ENCODE assay signal across 1 cellular context in the genomic region with DNA sequence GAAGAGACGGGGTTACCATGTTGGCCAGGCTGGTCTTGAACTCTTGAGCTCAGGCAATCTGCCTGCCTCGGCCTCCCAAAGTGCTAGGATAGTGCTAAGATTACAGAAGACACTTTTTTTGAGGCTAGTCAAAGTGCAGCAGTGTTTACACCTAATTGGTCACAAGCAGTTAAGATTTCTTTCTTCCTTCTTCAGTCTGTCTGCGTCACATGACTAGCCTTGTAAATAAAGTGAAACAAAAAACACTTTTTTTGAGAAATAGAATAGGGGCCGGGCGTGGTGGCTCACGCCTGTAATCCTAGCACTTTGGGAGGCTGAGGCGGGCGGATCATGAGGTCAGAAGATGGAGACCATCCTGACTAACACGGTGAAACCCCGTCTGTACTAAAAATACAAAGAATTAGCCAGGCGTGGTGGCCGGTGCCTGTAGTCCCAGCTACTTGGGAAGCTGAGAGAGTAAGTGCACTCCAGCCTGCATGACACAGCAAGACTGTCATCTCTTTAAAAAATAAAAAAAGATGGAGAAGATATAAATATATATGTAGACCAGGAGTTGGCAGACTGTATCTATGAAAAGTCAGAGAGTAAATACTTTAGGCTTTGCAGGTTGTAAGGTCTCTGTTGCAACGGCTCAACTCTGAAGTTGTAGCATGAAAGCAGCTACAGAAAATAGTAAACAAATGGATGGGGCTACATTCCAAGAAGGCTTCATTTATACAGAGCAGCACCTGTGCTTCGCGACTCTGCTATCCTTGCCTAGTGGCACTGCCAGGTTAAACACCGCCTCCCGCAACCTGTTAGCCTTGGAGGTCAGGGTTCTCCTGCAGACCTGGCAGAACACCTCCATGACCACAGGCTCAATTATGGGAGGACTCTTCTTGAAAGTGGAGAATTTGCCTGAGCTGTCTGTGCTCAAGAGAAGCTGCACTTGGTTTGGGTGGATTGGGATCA.
TF ChIP-seq lines count a peak whose summit lies in the region.

No MANE protein-coding gene starts in this region.

TF ChIP-seq in liver, 16 proteins besides CTCF, POLR2A, EP300 and RAD21 (continued from another document):
- TF ChIP-seq FOXA2 (IDR thresholded peaks at IDR 0.05), result no peak
- no peak for TF ChIP-seq FOXA1 (IDR thresholded peaks at IDR 0.05)
- TF ChIP-seq REST (IDR thresholded peaks at IDR 0.05), result no peak
- peak; percentile 69 to 73 for TF ChIP-seq RXRA (IDR thresholded peaks at IDR 0.05)
- TF ChIP-seq EGR1 (IDR thresholded peaks at IDR 0.05; ENCODE audit: low read depth in 2 of 2), result no peak
- TF ChIP-seq YY1 (IDR thresholded peaks at IDR 0.05), result peak; percentile 23
- peak in 1 of 2 donors; percentile 25 for TF ChIP-seq JUND (IDR thresholded peaks at IDR 0.05)
- TF ChIP-seq ZBTB33 (IDR thresholded peaks at IDR 0.05), result no peak
- TF ChIP-seq, protein P1, sequence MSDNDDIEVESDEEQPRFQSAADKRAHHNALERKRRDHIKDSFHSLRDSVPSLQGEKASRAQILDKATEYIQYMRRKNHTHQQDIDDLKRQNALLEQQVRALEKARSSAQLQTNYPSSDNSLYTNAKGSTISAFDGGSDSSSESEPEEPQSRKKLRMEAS (IDR thresholded peaks at IDR 0.05), result no peak
- TF ChIP-seq HNF4G (IDR thresholded peaks at IDR 0.05), result no peak
- no peak for TF ChIP-seq GABPA (IDR thresholded peaks at IDR 0.05 in 1 of 2, conservative IDR thresholded peaks at IDR 0.05 in 1 of 2)
